Comparison of ENCODE assay signal across 9 cellular contexts in genomic region chr6:73969982-73970960, GRCh38.
DNase-seq lines count a peak whose midpoint lies in the region; ATAC-seq lines count a peak whose summit lies in the region.
"Had no signal": no experiment of that assay in that cellular context is flagged by ENCODE, and none has a peak within 500 bp of the region (broad histone marks: within the 10 kb centered on the region; RNA-seq: fewer than 3 reads in every experiment).

No MANE protein-coding gene starts in this region.

- peak overlapping the region; percentile 30 for H3K9ac ChIP-seq in rectal smooth muscle tissue (ENCODE audit: low read length)
- H3K9ac ChIP-seq: parathyroid adenoma had no signal

- no peak for ATAC-seq in GM18511 (IDR thresholded peaks at IDR 0.05; ENCODE audit: unreplicated experiment)

- H3K36me3 ChIP-seq in rectal smooth muscle tissue (ENCODE audit: control insufficient read depth, insufficient read depth, low read length), result no peaks in the 10 kb centered on the region

- peaks cover 6% of the 10 kb centered on the region for H3K4me1 ChIP-seq in rectal smooth muscle tissue (ENCODE audit: control insufficient read depth, insufficient read depth, low read length)
- H3K4me1 ChIP-seq: parathyroid adenoma had no signal

- in situ Hi-C loops in SK-MEL-5 (cut with HindIII; ENCODE audit: low pct_unique_long_range_greater_than_20kb, low sequenced_read_pairs), result no loop called here

- no peaks in the 10 kb centered on the region for H3K27me3 ChIP-seq in rectal smooth muscle tissue (ENCODE audit: control insufficient read depth, insufficient read depth, low read length)

- no peak overlapping the region for H3K4me3 ChIP-seq in rectal smooth muscle tissue (ENCODE audit: low read length)

- no peak overlapping the region for H3K27ac ChIP-seq in rectal smooth muscle tissue (ENCODE audit: low read depth, low read length)
- H3K27ac ChIP-seq: parathyroid adenoma had no signal

- DNase-seq in EH (ENCODE audit: low read depth) (peak; percentile 76), HT-29 (ENCODE audit: low spot score) (peak; percentile 44), SK-MEL-5 (ENCODE audit: low read depth, low spot score) (peak; percentile 77), foreskin melanocyte (peak; percentile 25), kidney glomerular epithelial cell (lab: John Stamatoyannopoulos, UW) (no peak)
- DNase-seq in stimulated activated CD4-positive, alpha-beta T cell treated with anti-CD3 and anti-CD28 coated beads, Interleukin-15, amount 100 ng/mL, for 24 hours, result no peak

Comparison
In these comparisons a context has a peak if more than half of its experiments do, and no peak if none do; other contexts are left out.
1. DNase-seq: peak in EH (single experiment), HT-29 (single experiment), SK-MEL-5 (single experiment) and foreskin melanocyte (single experiment); none in stimulated activated CD4-positive, alpha-beta T cell treated with anti-CD3 and anti-CD28 coated beads, Interleukin-15, amount 100 ng/mL, for 24 hours (single experiment) and kidney glomerular epithelial cell (single experiment).